30 cellular contexts compared by ENCODE assay signal in genomic region chr4:106036334-106036733, GRCh38.
"Had no signal": no experiment of that assay in that cellular context is flagged by ENCODE, and none has a peak within 500 bp of the region (broad histone marks: within the 10 kb centered on the region; RNA-seq: fewer than 3 reads in every experiment).

No MANE protein-coding gene starts in this region.

- DNase-seq: naive thymus-derived CD8-positive, alpha-beta T cell; occipital lobe; ovary; posterior cingulate gyrus; psoas muscle; right cardiac atrium; spleen; stimulated activated CD4-positive, alpha-beta T cell treated with anti-CD3 and anti-CD28 coated beads, Interleukin-12 subunit alpha, Interleukin-12 subunit beta, amount 100 ng/mL, for 4 hours; stimulated activated CD4-positive, alpha-beta T cell treated with anti-CD3 and anti-CD28 coated beads, Interleukin-1b, Interleukin-23, amount 100 ng/mL, for 48 hours; stimulated activated CD4-positive, alpha-beta T cell treated with anti-CD3 and anti-CD28 coated beads, Interleukin-4, amount 100 ng/mL, for 1 hour; stimulated activated CD4-positive, alpha-beta T cell treated with anti-CD3 and anti-CD28 coated beads, Interleukin-4, amount 100 ng/mL, for 4 hours; stimulated activated CD8-positive, alpha-beta memory T cell treated with anti-CD3 and anti-CD28 coated beads, Interleukin-4, amount 100 ng/mL, for 48 hours; stimulated activated naive CD4-positive, alpha-beta T cell; stimulated activated naive CD8-positive, alpha-beta T cell treated with anti-CD3 and anti-CD28 coated beads, Interleukin-15, amount 100 ng/mL, for 72 hours; stimulated activated naive CD8-positive, alpha-beta T cell treated with anti-CD3 and anti-CD28 coated beads, Interleukin-15, Interleukin-2, amounts not matched to agents 100 U/mL and 50 U/mL, for 24 hours; substantia nigra; testis; tibial artery; transverse colon; upper lobe of right lung; uterus had no signal

- H3K36me3 ChIP-seq: neural progenitor cell, ovary, spleen, suprapubic skin, tibial artery, transverse colon, upper lobe of right lung, uterus had no signal

- H2AFZ ChIP-seq: neural progenitor cell, parathyroid adenoma had no signal

- H3K4me3 Mint-ChIP-seq: naive thymus-derived CD8-positive, alpha-beta T cell; natural killer cell treated with Interleukin-12 subunit alpha and Interleukin-12 subunit beta and Interleukin-15 and Interleukin-18, amount 100 ng/mL, for 72 hours; neural progenitor cell; stimulated activated memory B cell treated with anti-CD40 and anti-IgM and Interleukin-4, amounts not matched to agents 10 μg/mL and 1 μg/mL and 100 μg/mL, for 72 hours; stimulated activated naive CD8-positive, alpha-beta T cell treated with anti-CD3 and anti-CD28 coated beads, Interleukin-15, amount 100 ng/mL, for 72 hours; type B pancreatic cell had no signal

- H3K27ac ChIP-seq: neural progenitor cell, ovary, parathyroid adenoma, psoas muscle, skin epidermis, spleen, suprapubic skin, testis, tibial artery, transverse colon, upper lobe of right lung, uterus had no signal

- H3K4me2 ChIP-seq: neural progenitor cell, smooth muscle cell had no signal

- H3K4me1 Mint-ChIP-seq: stimulated activated memory B cell treated with anti-CD40 and anti-IgM and Interleukin-4, amounts not matched to agents 10 μg/mL and 1 μg/mL and 100 μg/mL, for 72 hours; stimulated activated naive CD8-positive, alpha-beta T cell treated with anti-CD3 and anti-CD28 coated beads, Interleukin-15, amount 100 ng/mL, for 72 hours had no signal

- H3K27me3 Mint-ChIP-seq: natural killer cell treated with Interleukin-12 subunit alpha and Interleukin-12 subunit beta and Interleukin-15 and Interleukin-18, amount 100 ng/mL, for 72 hours; progenitor cell of endocrine pancreas; stimulated activated memory B cell treated with anti-CD40 and anti-IgM and Interleukin-4, amounts not matched to agents 10 μg/mL and 1 μg/mL and 100 μg/mL, for 72 hours; type B pancreatic cell had no signal

- H3K4me1 ChIP-seq: neural progenitor cell, parathyroid adenoma, psoas muscle, suprapubic skin, testis, transverse colon, upper lobe of right lung, uterus had no signal

- H3K27me3 ChIP-seq: neural progenitor cell, ovary, spleen, suprapubic skin, testis, tibial artery, transverse colon, upper lobe of right lung, uterus had no signal

- H3K79me2 ChIP-seq: parathyroid adenoma had no signal

- H3K9me3 ChIP-seq: ovary, psoas muscle, suprapubic skin, testis, tibial artery, upper lobe of right lung had no signal

- H3K4me3 ChIP-seq: neural progenitor cell, ovary, psoas muscle, skin epidermis, smooth muscle cell, spleen, suprapubic skin, testis, tibial artery, transverse colon, upper lobe of right lung, uterus had no signal

- H3K27ac Mint-ChIP-seq: naive thymus-derived CD8-positive, alpha-beta T cell; natural killer cell treated with Interleukin-12 subunit alpha and Interleukin-12 subunit beta and Interleukin-15 and Interleukin-18, amount 100 ng/mL, for 72 hours; neural progenitor cell; progenitor cell of endocrine pancreas; stimulated activated memory B cell treated with anti-CD40 and anti-IgM and Interleukin-4, amounts not matched to agents 10 μg/mL and 1 μg/mL and 100 μg/mL, for 72 hours; stimulated activated naive CD8-positive, alpha-beta T cell treated with anti-CD3 and anti-CD28 coated beads, Interleukin-15, amount 100 ng/mL, for 72 hours; type B pancreatic cell had no signal

- H3K36me3 Mint-ChIP-seq: neural progenitor cell, type B pancreatic cell had no signal

- H3K9me3 Mint-ChIP-seq: natural killer cell treated with Interleukin-12 subunit alpha and Interleukin-12 subunit beta and Interleukin-15 and Interleukin-18, amount 100 ng/mL, for 72 hours; stimulated activated memory B cell treated with anti-CD40 and anti-IgM and Interleukin-4, amounts not matched to agents 10 μg/mL and 1 μg/mL and 100 μg/mL, for 72 hours had no signal

- H3K9ac ChIP-seq: neural progenitor cell, parathyroid adenoma had no signal
